In genomic region chr11:120339394-120339890, GRCh38 we compare ENCODE assay signal across 8 cellular contexts. TPM values are rescaled to one million over a fixed set of nuclear protein-coding genes. Genes with fewer than 3 reads are reported as not detected.
A peak's percentile ranks its signal among the peaks of the same experiment; 100 is the strongest.
DNase-seq lines count a peak whose midpoint lies in the region; ATAC-seq and TF ChIP-seq lines count a peak whose summit lies in the region.

No MANE protein-coding gene starts in this region.

- no peaks in the 10 kb centered on the region for H3K36me3 Mint-ChIP-seq in T-helper 17 cell (ENCODE audit: low read depth)
- H3K36me3 Mint-ChIP-seq in CD4-positive, alpha-beta T cell (ENCODE audit: low read depth) = peaks cover 3% of the 10 kb centered on the region

- H3K9ac ChIP-seq in rectal smooth muscle tissue (ENCODE audit: low read length) = no peak overlapping the region

- H3K4me3 Mint-ChIP-seq in T-helper 17 cell = peak overlapping the region; percentile 41
- no peak overlapping the region for H3K4me3 Mint-ChIP-seq in CD4-positive, alpha-beta T cell

- intact Hi-C loops in left cardiac atrium (cut with DNase I) = loop anchor here (5.0 to 10.0 kb wide), 3 partner anchors 85 to 135 kb away; no protein-coding TSS in a partner anchor
- intact Hi-C loops in CD4-positive, alpha-beta T cell (cut with DNase I, micrococcal nuclease) = loop anchor here in 1 of 2 experiments (10.0 kb wide), 1 partner anchor 475 kb away; no protein-coding TSS in a partner anchor

- CTCF ChIA-PET in CD4-positive, alpha-beta T cell (lab: Charles Lee) = no interaction called here

- peaks cover 10% of the 10 kb centered on the region for H3K9me3 ChIP-seq in T-helper 17 cell (ENCODE audit: control insufficient read depth, low read length, poor library complexity, severe bottlenecking)
- H3K9me3 ChIP-seq in CD4-positive, alpha-beta T cell (ENCODE audit: control insufficient read depth, low read length) = peaks cover 9% of the 10 kb centered on the region

- DNase-seq in T-helper 17 cell = no peak
- peak; percentile 42 for DNase-seq in left cardiac atrium
- DNase-seq in GF-D8 (lab: John Stamatoyannopoulos, UW) = no peak
- no peak for DNase-seq in activated CD8-positive, alpha-beta memory T cell treated with anti-CD3 and anti-CD28 coated beads, Interleukin-2, amount 50 U/mL, for 48 hours
- no peak for DNase-seq in CD4-positive, alpha-beta T cell
- DNase-seq in cortex of kidney (lab: John Stamatoyannopoulos, UW) = no peak

- TF ChIP-seq CTCF in CD4-positive, alpha-beta T cell (IDR thresholded peaks at IDR 0.05) = no peak

- H3K4me3 ChIP-seq in GM08714 (ENCODE audit: low read length) (peak overlapping the region; percentile 7; the same call in 1 of the 2 replicates), rectal smooth muscle tissue (ENCODE audit: low read length) (peak overlapping the region; percentile 46)

- no peaks in the 10 kb centered on the region for H3K27me3 ChIP-seq in rectal smooth muscle tissue (ENCODE audit: control insufficient read depth, insufficient read depth, low read length)
- H3K27me3 ChIP-seq in CD4-positive, alpha-beta T cell (ENCODE audit: control insufficient read depth, insufficient read depth, low read length) = peaks cover 70% of the 10 kb centered on the region

- H3K36me3 ChIP-seq in rectal smooth muscle tissue (ENCODE audit: control insufficient read depth, insufficient read depth, low read length) = no peaks in the 10 kb centered on the region

- peaks cover 41% of the 10 kb centered on the region for H3K27me3 Mint-ChIP-seq in T-helper 17 cell
- peaks cover 70% of the 10 kb centered on the region for H3K27me3 Mint-ChIP-seq in CD4-positive, alpha-beta T cell

- POLR2A ChIA-PET in CD4-positive, alpha-beta T cell (lab: Charles Lee) = no interaction called here

- peaks cover 12% of the 10 kb centered on the region for H3K4me1 ChIP-seq in rectal smooth muscle tissue (ENCODE audit: control insufficient read depth, insufficient read depth, low read length)

- H3K27ac ChIP-seq in rectal smooth muscle tissue (ENCODE audit: low read depth, low read length) = no peak overlapping the region
- no peak overlapping the region for H3K27ac ChIP-seq in CD4-positive, alpha-beta T cell (ENCODE audit: low read depth, low read length)

- ATAC-seq in T-helper 17 cell = no peak
- ATAC-seq in left cardiac atrium = peak in 1 of 2 donors; percentile 3
- ATAC-seq in CD4-positive, alpha-beta T cell (ENCODE audit: poor library complexity) = no peak

- no peaks in the 10 kb centered on the region for H3K9me3 Mint-ChIP-seq in CD4-positive, alpha-beta T cell

- peak overlapping the region; percentile 3 for H3K27ac Mint-ChIP-seq in T-helper 17 cell
- no peak overlapping the region for H3K27ac Mint-ChIP-seq in CD4-positive, alpha-beta T cell

- peaks cover 27% of the 10 kb centered on the region for H3K4me1 Mint-ChIP-seq in T-helper 17 cell
- peaks cover 38% of the 10 kb centered on the region for H3K4me1 Mint-ChIP-seq in CD4-positive, alpha-beta T cell (ENCODE audit: low read depth)

RNA-seq across cellular contexts. Expression of gene ARHGEF12, which starts 3.2 kb away (rescaled TPM):
- total RNA-seq in T-helper 17 cell = 10 to 100 TPM; 12.9 to 31.3 TPM
- 10 to 100 TPM; 76.4 to 92.3 TPM for total RNA-seq in left cardiac atrium
- total RNA-seq in CD4-positive, alpha-beta T cell = 1 to 10 TPM; 3.6 TPM

RNA-seq across cellular contexts. Expression of gene TLCD5, which starts 14.3 kb away (rescaled TPM):
- total RNA-seq in T-helper 17 cell (under 1 TPM; 0.10 to 0.32 TPM), left cardiac atrium (10 to 100 TPM; 14.1 to 15.6 TPM)
- not detected for total RNA-seq in CD4-positive, alpha-beta T cell

Comparison
In these comparisons a context has a peak if more than half of its experiments do, and no peak if none do; other contexts are left out.
1. RNA of gene TLCD5, which starts 14.3 kb away (total RNA-seq): 14.1 to 15.6 TPM in left cardiac atrium; 0.10 to 0.32 TPM in T-helper 17 cell and not detected in CD4-positive, alpha-beta T cell; every median in the first group is over 10 times any median in the second.